In genomic region chr3:172056416-172056815, GRCh38 we compare ENCODE assay signal across 13 cellular contexts. TPM values are rescaled to one million over a fixed set of nuclear protein-coding genes. Genes with fewer than 3 reads are reported as not detected.
DNase-seq lines count a peak whose midpoint lies in the region; ATAC-seq and TF ChIP-seq lines count a peak whose summit lies in the region.
"Had no signal": no experiment of that assay in that cellular context is flagged by ENCODE, and none has a peak within 500 bp of the region (broad histone marks: within the 10 kb centered on the region; RNA-seq: fewer than 3 reads in every experiment).

No MANE protein-coding gene starts in this region.

- H3K9ac ChIP-seq in mesenchymal stem cell (ENCODE audit: low read length) (peak overlapping the region; percentile 76), smooth muscle cell (ENCODE audit: low read depth) (peak overlapping the region; percentile 45)

- DNase-seq in T-helper 17 cell (no peak), mesenchymal stem cell (no peak), smooth muscle cell (lab: John Stamatoyannopoulos, UW; ENCODE audit: unreplicated experiment) (no peak), activated gamma-delta T cell treated with Interleukin-2 at 50 U/mL for 16 hours (no peak), nucleus accumbens (lab: John Stamatoyannopoulos, UW) (no peak)
- DNase-seq in activated effector memory CD4-positive, alpha-beta T cell treated with Interleukin-2 at 50 U/mL for 16 hours, result no peak
- DNase-seq: activated CD4-positive, alpha-beta T cell treated with anti-CD3 and anti-CD28 coated beads, Interleukin-2, amount 10 ng/mL, durations not matched to agents 24 days and 14 days; activated T-cell treated with anti-CD3 and anti-CD28 coated beads, Interleukin-2, amount 50 U/mL, for 1 hour; DMS53; NCI-H1694; NCI-H446 treated with DMSO at 0.1 percent for 48 hours had no signal

- H2AFZ ChIP-seq in mesenchymal stem cell (ENCODE audit: low read depth, low read length) (no peak overlapping the region), smooth muscle cell (ENCODE audit: low read depth) (no peak overlapping the region)

- H3K79me1 ChIP-seq in mesenchymal stem cell (replicated peaks; ENCODE audit: low read length, poor library complexity, severe bottlenecking), result peaks cover 3% of the 10 kb centered on the region

- no peak overlapping the region for H3K18ac ChIP-seq in mesenchymal stem cell (ENCODE audit: low read depth in 1 of 2, low read length in 2 of 2)

- H3K9me3 ChIP-seq in T-helper 17 cell (ENCODE audit: control insufficient read depth, low read length, poor library complexity, severe bottlenecking), result no peaks in the 10 kb centered on the region
- H3K9me3 ChIP-seq in mesenchymal stem cell (ENCODE audit: control insufficient read depth, low read length), result no peaks in the 10 kb centered on the region
- no peaks in the 10 kb centered on the region for H3K9me3 ChIP-seq in smooth muscle cell (replicated peaks; ENCODE audit: low read depth)

- no peak overlapping the region for H2BK12ac ChIP-seq in mesenchymal stem cell (ENCODE audit: low read length in 2 of 2)

- ATAC-seq in GM21723 (IDR thresholded peaks at IDR 0.05; ENCODE audit: unreplicated experiment) (peak; percentile 38), T-helper 17 cell (no peak), GM21825 (IDR thresholded peaks at IDR 0.05; ENCODE audit: unreplicated experiment) (no peak)

- no peak overlapping the region for H3K4me2 ChIP-seq in mesenchymal stem cell (ENCODE audit: low read length, poor library complexity, severe bottlenecking)
- peak overlapping the region; percentile 11 for H3K4me2 ChIP-seq in smooth muscle cell

- H3K27ac ChIP-seq in mesenchymal stem cell (ENCODE audit: low read length, poor library complexity, severe bottlenecking) (no peak overlapping the region), smooth muscle cell (ENCODE audit: low read depth) (peak overlapping the region; percentile 89)

- H2BK120ac ChIP-seq in mesenchymal stem cell (ENCODE audit: low read depth, low read length), result no peak overlapping the region

- no peak overlapping the region for H4K8ac ChIP-seq in mesenchymal stem cell (ENCODE audit: low read length)

- no peaks in the 10 kb centered on the region for H3K27me3 Mint-ChIP-seq in T-helper 17 cell
- H3K27me3 Mint-ChIP-seq: activated CD4-positive, alpha-beta T cell treated with anti-CD3 and anti-CD28 coated beads, Interleukin-2, amount 10 ng/mL, durations not matched to agents 24 days and 14 days had no signal

- no peaks in the 10 kb centered on the region for H3K27me3 ChIP-seq in mesenchymal stem cell (ENCODE audit: control insufficient read depth in 1 of 2, insufficient read depth in 1 of 2, low read length in 2 of 2)
- no peaks in the 10 kb centered on the region for H3K27me3 ChIP-seq in smooth muscle cell (ENCODE audit: low read depth)

- no peak overlapping the region for H4K91ac ChIP-seq in mesenchymal stem cell (ENCODE audit: low read length)

- no peak overlapping the region for H3K14ac ChIP-seq in mesenchymal stem cell (ENCODE audit: low read length in 2 of 2)

- H2AK5ac ChIP-seq in mesenchymal stem cell (ENCODE audit: low read length, severe bottlenecking), result no peak overlapping the region

- peak overlapping the region; percentile 84 for H3K27ac Mint-ChIP-seq in T-helper 17 cell
- H3K27ac Mint-ChIP-seq: activated CD4-positive, alpha-beta T cell treated with anti-CD3 and anti-CD28 coated beads, Interleukin-2, amount 10 ng/mL, durations not matched to agents 24 days and 14 days had no signal

- H2BK15ac ChIP-seq in mesenchymal stem cell (ENCODE audit: low read depth, poor library complexity, severe bottlenecking), result no peak overlapping the region

- TF ChIP-seq CTCF in smooth muscle cell (IDR thresholded peaks at IDR 0.05; ENCODE audit: borderline replicate concordance, insufficient read depth, poor library complexity, severe bottlenecking), result no peak

- no peak overlapping the region for H3K23ac ChIP-seq in mesenchymal stem cell (ENCODE audit: low read length in 2 of 2)

- peaks cover 4% of the 10 kb centered on the region for H3K36me3 Mint-ChIP-seq in T-helper 17 cell (ENCODE audit: low read depth)

- peaks cover 31% of the 10 kb centered on the region for H3K4me1 Mint-ChIP-seq in T-helper 17 cell

- no peak overlapping the region for H3K4me3 Mint-ChIP-seq in T-helper 17 cell

- peaks cover 6% of the 10 kb centered on the region for H3K4me1 ChIP-seq in mesenchymal stem cell (ENCODE audit: control insufficient read depth, insufficient read depth, low read depth, low read length)
- peaks cover 45% of the 10 kb centered on the region for H3K4me1 ChIP-seq in smooth muscle cell (ENCODE audit: low read depth)

- WGBS in mesenchymal stem cell, result 64% methylated on average over 3 of the region's 3 CpGs
- WGBS in smooth muscle cell (ENCODE audit: low lambda C conversion rate), result 70% methylated on average over 3 of the region's 3 CpGs

- no peak overlapping the region for H3K4ac ChIP-seq in mesenchymal stem cell (ENCODE audit: low read depth in 1 of 2, low read length in 2 of 2)

- H3K4me3 ChIP-seq in mesenchymal stem cell (ENCODE audit: insufficient read depth in 1 of 2, low read depth in 1 of 2, low read length in 2 of 2) (peak overlapping the region in 1 of 2 experiments; percentile 27), smooth muscle cell (no peak overlapping the region)

- peaks cover 100% of the 10 kb centered on the region for H4K20me1 ChIP-seq in smooth muscle cell (ENCODE audit: low read depth)

- no peak overlapping the region for H2BK5ac ChIP-seq in mesenchymal stem cell (ENCODE audit: low read depth, low read length, poor library complexity, severe bottlenecking)

- peaks cover 60% of the 10 kb centered on the region for H3F3A ChIP-seq in smooth muscle cell (ENCODE audit: low read depth)

- H3K36me3 ChIP-seq in mesenchymal stem cell (ENCODE audit: control insufficient read depth in 1 of 2, insufficient read depth in 2 of 2, low read depth in 1 of 2, low read length in 2 of 2), result peaks cover 14 to 53% of the 10 kb centered on the region in 2 experiments
- peaks cover 4% of the 10 kb centered on the region for H3K36me3 ChIP-seq in smooth muscle cell (ENCODE audit: low read depth)

- peaks cover 99% of the 10 kb centered on the region for H3K79me2 ChIP-seq in smooth muscle cell (ENCODE audit: low read depth)

RNA-seq across cellular contexts. Expression of gene FNDC3B, which starts 17.0 kb away (rescaled TPM):
- total RNA-seq in T-helper 17 cell (10 to 100 TPM; 27.0 to 41.6 TPM), smooth muscle cell (265 and 294 TPM in 2 replicates)
- 183 TPM for polyA plus RNA-seq in mesenchymal stem cell (2013, experiment 1 of 2)
- 178 TPM for polyA plus RNA-seq in mesenchymal stem cell (2013, experiment 2 of 2)
- 149 and 161 TPM in 2 replicates for polyA plus RNA-seq in smooth muscle cell
